In the genomic region with DNA sequence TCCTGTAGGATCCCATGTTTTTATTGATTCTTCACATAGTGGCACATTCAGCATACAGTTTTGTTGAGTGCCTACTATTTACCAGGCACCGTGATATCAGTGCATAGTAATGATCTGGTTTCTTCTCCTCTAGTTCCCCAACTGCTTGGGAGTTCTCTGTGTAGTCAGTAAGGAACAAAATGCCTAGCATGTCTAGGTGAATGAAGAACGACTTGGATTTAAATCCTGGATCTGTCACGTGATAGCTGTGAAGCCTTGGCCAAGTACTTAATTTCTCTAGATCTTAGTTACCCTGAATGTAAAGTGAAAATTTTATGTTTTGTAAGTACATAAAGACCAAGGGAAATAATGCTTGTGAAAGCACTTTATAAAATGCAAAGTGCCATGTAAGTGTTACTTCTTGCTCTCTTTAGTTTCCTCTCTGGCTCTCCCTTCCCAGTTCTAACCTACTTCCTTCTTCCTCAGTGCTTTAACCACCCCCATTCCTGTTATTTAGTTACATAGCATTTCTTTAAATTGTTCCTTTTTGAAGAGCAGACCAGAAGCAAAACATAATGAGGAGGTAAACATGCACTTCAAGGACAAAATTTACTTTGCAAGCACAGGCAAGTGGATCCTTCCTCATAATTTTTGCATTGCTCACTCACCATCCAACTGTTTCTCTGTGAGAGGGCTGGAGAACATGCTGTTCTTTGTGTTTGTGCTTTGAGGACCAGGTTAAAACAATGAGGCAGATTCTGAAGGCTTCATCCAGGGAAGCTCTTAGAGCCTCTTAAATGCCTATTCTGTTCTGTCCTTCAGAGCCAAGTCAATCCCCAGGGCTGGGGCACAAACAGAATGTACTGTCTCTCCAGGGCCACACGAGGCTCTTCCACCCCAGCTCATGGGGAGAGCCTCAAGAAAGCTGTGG, we compare ENCODE assay signal across 17 cellular contexts.
DNase-seq lines count a peak whose midpoint lies in the region; ATAC-seq and TF ChIP-seq lines count a peak whose summit lies in the region.
"Had no signal": no experiment of that assay in that cellular context is flagged by ENCODE, and none has a peak within 500 bp of the region (broad histone marks: within the 10 kb centered on the region; RNA-seq: fewer than 3 reads in every experiment).

No MANE protein-coding gene starts in this region.

- TF ChIP-seq POLR2A in prostate gland (IDR thresholded peaks at IDR 0.05) (no peak), sigmoid colon (IDR thresholded peaks at IDR 0.05) (no peak)

- H3K27me3 ChIP-seq in foreskin keratinocyte (no peaks in the 10 kb centered on the region), prostate gland (replicated peaks; ENCODE audit: insufficient read depth) (no peaks in the 10 kb centered on the region), sigmoid colon (no peaks in the 10 kb centered on the region)
- H3K27me3 ChIP-seq: brain microvascular endothelial cell, neutrophil had no signal

- intact Hi-C loops in prostate gland (cut with DNase I), result no loop called here
- intact Hi-C loops in Right ventricle myocardium inferior (cut with DNase I), result no loop called here
- intact Hi-C loops in sigmoid colon (cut with DNase I), result no loop called here

- TF ChIP-seq EP300 in sigmoid colon (IDR thresholded peaks at IDR 0.05), result no peak

- H3K4me1 ChIP-seq in foreskin keratinocyte, result peaks cover 12% of the 10 kb centered on the region
- H3K4me1 ChIP-seq in prostate gland (replicated peaks), result peaks cover 6% of the 10 kb centered on the region
- no peaks in the 10 kb centered on the region for H3K4me1 ChIP-seq in sigmoid colon

- H3K4me3 ChIP-seq in prostate gland (no peak overlapping the region), sigmoid colon (no peak overlapping the region)

- ATAC-seq in foreskin keratinocyte (peak; percentile 83), Right ventricle myocardium inferior (no peak), HG03135 (IDR thresholded peaks at IDR 0.05; ENCODE audit: unreplicated experiment) (no peak)
- ATAC-seq: CD8-positive, alpha-beta T cell had no signal

- H3K9me3 ChIP-seq in prostate gland, result no peaks in the 10 kb centered on the region
- H3K9me3 ChIP-seq in sigmoid colon, result no peaks in the 10 kb centered on the region
- H3K9me3 ChIP-seq: neutrophil had no signal

- H3K27ac ChIP-seq in foreskin keratinocyte (no peak overlapping the region), prostate gland (peak overlapping the region; percentile 39 to 62), sigmoid colon (no peak overlapping the region)
- H3K27ac ChIP-seq: brain microvascular endothelial cell, neutrophil had no signal

- 38% methylated on average over 4 of the region's 4 CpGs for WGBS in prostate gland
- WGBS in sigmoid colon, 2 donors, result 72 to 73% methylated on average over 4 of the region's 4 CpGs

- TF ChIP-seq CTCF in foreskin keratinocyte (conservative IDR thresholded peaks at IDR 0.05) (no peak), prostate gland (IDR thresholded peaks at IDR 0.05) (no peak), sigmoid colon (IDR thresholded peaks at IDR 0.05) (no peak)

- H3K36me3 ChIP-seq in prostate gland (no peaks in the 10 kb centered on the region), sigmoid colon (no peaks in the 10 kb centered on the region)
- H3K36me3 ChIP-seq: brain microvascular endothelial cell, neutrophil had no signal

- DNase-seq in NCI-H187 (lab: John Stamatoyannopoulos, UW) (peak; percentile 70 to 81), OCI-M1 (lab: John Stamatoyannopoulos, UW) (peak; percentile 35), foreskin keratinocyte (peak; percentile 64 to 78), prostate gland (ENCODE audit: low spot score) (peak; percentile 54), Right ventricle myocardium inferior (ENCODE audit: missing footprints) (no peak), sigmoid colon (no peak), germinal center (ENCODE audit: low spot score) (no peak)
- DNase-seq: activated CD4-positive, alpha-beta T cell treated with anti-CD3 and anti-CD28 coated beads for 1 hour; activated naive CD8-positive, alpha-beta T cell treated with anti-CD3 and anti-CD28 coated beads, Interleukin-2, amount 10 ng/mL, durations not matched to agents 7 days and 5 days; brain microvascular endothelial cell; CD8-positive, alpha-beta T cell; foreskin melanocyte; NCI-H146; NCI-H446 treated with DMSO at 0.1 percent for 48 hours; RPMI8226 had no signal

Comparison
In these comparisons a context has a peak if more than half of its experiments do, and no peak if none do; other contexts are left out.
1. DNase-seq: peak in NCI-H187 (2 of 2), OCI-M1 (single experiment), foreskin keratinocyte (2 of 2) and prostate gland (single experiment); none in Right ventricle myocardium inferior (single experiment), sigmoid colon (single experiment) and germinal center (single experiment).
2. H3K27ac ChIP-seq: peak in prostate gland (2 of 2); none in foreskin keratinocyte (single experiment) and sigmoid colon (0 of 4).